ENCODE assay signal across 14 cellular contexts in the genomic region with DNA sequence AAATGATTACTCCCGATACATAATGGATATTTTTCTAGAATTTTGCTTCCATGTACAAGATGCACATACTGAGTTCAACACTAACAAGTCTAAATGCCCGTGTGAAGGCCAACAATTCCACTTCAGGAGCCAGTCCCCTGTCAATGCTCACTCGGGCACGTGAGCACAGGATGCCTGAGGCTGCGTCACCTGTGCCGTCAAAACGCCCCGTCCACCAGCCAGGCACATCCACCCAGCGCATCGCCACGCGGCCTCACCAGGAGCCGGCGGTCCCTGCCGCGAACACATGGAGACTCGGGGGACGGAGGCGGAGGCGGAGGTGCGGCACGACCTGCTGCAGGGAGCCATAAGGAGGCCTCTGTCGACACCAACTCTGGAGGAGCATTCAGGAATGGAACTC. TPM values are rescaled to one million over a fixed set of nuclear protein-coding genes. Genes with fewer than 3 reads are reported as not detected.
A peak's percentile ranks its signal among the peaks of the same experiment; 100 is the strongest.
DNase-seq lines count a peak whose midpoint lies in the region; ATAC-seq and TF ChIP-seq lines count a peak whose summit lies in the region.
"Had no signal": no experiment of that assay in that cellular context is flagged by ENCODE, and none has a peak within 500 bp of the region (broad histone marks: within the 10 kb centered on the region; RNA-seq: fewer than 3 reads in every experiment).

No MANE protein-coding gene starts in this region.

- no peak overlapping the region for H3K23ac ChIP-seq in IMR-90 (ENCODE audit: low read depth, low read length)

- H3K79me1 ChIP-seq in IMR-90 (ENCODE audit: low read depth in 1 of 2, low read length in 2 of 2) = peaks cover 6 to 82% of the 10 kb centered on the region in 2 experiments

- H3K9me3 ChIP-seq in IMR-90 (ENCODE audit: control insufficient read depth, insufficient read depth, low read length) (no peaks in the 10 kb centered on the region), lower lobe of right lung (no peaks in the 10 kb centered on the region), suprapubic skin (no peaks in the 10 kb centered on the region), Karpas-422 (ENCODE audit: low read length) (no peaks in the 10 kb centered on the region)

- H2BK20ac ChIP-seq in IMR-90 (ENCODE audit: low read depth, low read length) = no peak overlapping the region

- H3K79me2 ChIP-seq in Karpas-422 (ENCODE audit: low read length) = peaks cover 50% of the 10 kb centered on the region

- no peak for TF ChIP-seq RAD21 in IMR-90 (IDR thresholded peaks at IDR 0.05; ENCODE audit: low read length)

- H4K20me1 ChIP-seq in IMR-90 (ENCODE audit: insufficient read depth, low read length) (peaks cover 74% of the 10 kb centered on the region), Karpas-422 (ENCODE audit: insufficient read depth, low read depth, low read length) (no peaks in the 10 kb centered on the region)

- H4K5ac ChIP-seq in IMR-90 (ENCODE audit: low read depth, low read length) = no peak overlapping the region

- H2BK120ac ChIP-seq in IMR-90 (ENCODE audit: low read depth, low read length) = no peak overlapping the region

- no peaks in the 10 kb centered on the region for H3K27me3 ChIP-seq in IMR-90 (ENCODE audit: control insufficient read depth, insufficient read depth, low read length)
- H3K27me3 ChIP-seq in lower lobe of right lung (ENCODE audit: low read depth) = no peaks in the 10 kb centered on the region
- no peaks in the 10 kb centered on the region for H3K27me3 ChIP-seq in suprapubic skin
- H3K27me3 ChIP-seq in Karpas-422 (ENCODE audit: low read length) = no peaks in the 10 kb centered on the region

- H3K4me1 ChIP-seq in IMR-90 (ENCODE audit: control insufficient read depth, insufficient read depth, low read length) (peaks cover 8% of the 10 kb centered on the region), lower lobe of right lung (peaks cover 58% of the 10 kb centered on the region), suprapubic skin (peaks cover 66% of the 10 kb centered on the region), Karpas-422 (ENCODE audit: low read length) (no peaks in the 10 kb centered on the region)

- H3K14ac ChIP-seq in IMR-90 (replicated peaks; ENCODE audit: low read depth, low read length) = no peak overlapping the region

- no peak overlapping the region for H3K4ac ChIP-seq in IMR-90 (ENCODE audit: low read depth, low read length)

- H3K4me3 ChIP-seq in IMR-90 (ENCODE audit: insufficient read depth, low read depth, low read length) = no peak overlapping the region
- no peak overlapping the region for H3K4me3 ChIP-seq in lower lobe of right lung
- no peak overlapping the region for H3K4me3 ChIP-seq in suprapubic skin
- no peak overlapping the region for H3K4me3 ChIP-seq in Karpas-422 (ENCODE audit: low read length)

- CTCF ChIA-PET in IMR-90 (lab: Yijun Ruan, JAX) = interaction anchor here (0.6 kb wide), 1 partner anchor 10 kb away, joined by 3 read pairs; a partner anchor contains a TSS

- peaks cover 5% of the 10 kb centered on the region for H3K9me1 ChIP-seq in IMR-90 (ENCODE audit: insufficient read depth, low read length)

- TF ChIP-seq EP300 in suprapubic skin (IDR thresholded peaks at IDR 0.05) = no peak

- POLR2A ChIA-PET in IMR-90 (lab: Charles Lee; ENCODE audit: unreplicated experiment) = no interaction called here

- ATAC-seq in IMR-90 (ENCODE audit: low read depth) (no peak), lower lobe of right lung (no peak), HG02759 (IDR thresholded peaks at IDR 0.05; ENCODE audit: unreplicated experiment) (no peak), GM21526 (IDR thresholded peaks at IDR 0.05; ENCODE audit: low FRiP score, unreplicated experiment) (no peak)

- TF ChIP-seq POLR2A in IMR-90 (IDR thresholded peaks at IDR 0.05; ENCODE audit: low read depth, low read length) (no peak), suprapubic skin (IDR thresholded peaks at IDR 0.05) (no peak)

- peaks cover 16% of the 10 kb centered on the region for H3K36me3 ChIP-seq in IMR-90 (ENCODE audit: control insufficient read depth, insufficient read depth, low read length)
- H3K36me3 ChIP-seq in lower lobe of right lung = peaks cover 25% of the 10 kb centered on the region
- H3K36me3 ChIP-seq in suprapubic skin = peaks cover 31% of the 10 kb centered on the region
- H3K36me3 ChIP-seq in Karpas-422 (ENCODE audit: insufficient read depth, low read length) = no peaks in the 10 kb centered on the region

- H3K18ac ChIP-seq in IMR-90 (ENCODE audit: low read depth, low read length) = no peak overlapping the region

- DNase-seq in IMR-90 = no peak
- DNase-seq in caudate nucleus (lab: John Stamatoyannopoulos, UW) = peak in 1 of 61 donors; percentile 34
- DNase-seq in lower lobe of right lung = peak; percentile 45
- peak; percentile 59 to 79 for DNase-seq in suprapubic skin (ENCODE audit: low spot score in 2 of 2)
- DNase-seq in NCI-H748 treated with DMSO at 0.1 percent for 48 hours (lab: John Stamatoyannopoulos, UW) = no peak
- DNase-seq in Karpas-422 = no peak
- DNase-seq: activated T-cell treated with anti-CD3 and anti-CD28 coated beads, Interleukin-2, amount 50 U/mL, for 48 hours; COR-L47; NCI-H446 treated with DMSO at 0.1 percent for 48 hours; SIG-M5; stimulated activated CD4-positive, alpha-beta T cell treated with anti-CD3 and anti-CD28 coated beads, Interleukin-4, amount 100 ng/mL, for 1 hour; stimulated activated naive CD4-positive, alpha-beta T cell had no signal

- H2AK9ac ChIP-seq in IMR-90 (replicated peaks; ENCODE audit: low read depth, low read length, poor library complexity) = peak overlapping the region; percentile 39

- no TSS peak for BruUV-seq in IMR-90 (replicated peaks; lab: Mats Ljungman, UMichigan)

- intact Hi-C loops in IMR-90 (cut with micrococcal nuclease) (no loop called here), lower lobe of right lung (cut with DNase I) (no loop called here)

- H2BK5ac ChIP-seq in IMR-90 (ENCODE audit: low read depth, low read length, poor library complexity, severe bottlenecking) = no peak overlapping the region

- no peak overlapping the region for H4K91ac ChIP-seq in IMR-90 (ENCODE audit: insufficient read depth, low read depth, low read length)

- H2BK15ac ChIP-seq in IMR-90 (ENCODE audit: low read depth, low read length) = no peak overlapping the region

- dilution Hi-C loops in IMR-90 (cut with HindIII; ENCODE audit: low sequenced_read_pairs, unreplicated experiment) = no loop called here

- no peak overlapping the region for H2AFZ ChIP-seq in IMR-90 (replicated peaks; ENCODE audit: low read length, poor library complexity)
- no peak overlapping the region for H2AFZ ChIP-seq in Karpas-422 (ENCODE audit: low read length)

- no peak overlapping the region for H2AK5ac ChIP-seq in IMR-90 (ENCODE audit: low read depth, low read length)

- TF ChIP-seq CTCF in IMR-90 (conservative IDR thresholded peaks at IDR 0.05; ENCODE audit: low read depth, low read length) (no peak), lower lobe of right lung (IDR thresholded peaks at IDR 0.05) (no peak), suprapubic skin (IDR thresholded peaks at IDR 0.05) (no peak)

- no peaks in the 10 kb centered on the region for H3K9me2 ChIP-seq in Karpas-422 (replicated peaks; ENCODE audit: insufficient read depth, low read length)

- H3K27ac ChIP-seq in IMR-90 (ENCODE audit: insufficient read depth, low read length) (no peak overlapping the region), caudate nucleus (ENCODE audit: low read depth, low read length) (peak overlapping the region; percentile 76), lower lobe of right lung (peak overlapping the region; percentile 54), suprapubic skin (no peak overlapping the region), Karpas-422 (ENCODE audit: low read length) (no peak overlapping the region)

- no peak overlapping the region for H3K56ac ChIP-seq in IMR-90 (ENCODE audit: extremely low read depth, insufficient read depth, low read length)

- WGBS in IMR-90 (ENCODE audit: extremely low coverage in 2 of 2, insufficient read length in 1 of 2), 2 experiments = 93% methylated on average over 3 of the region's 23 CpGs; no CpG with 5 or more reads in 1 of the 2 experiments
- 82% methylated on average over 23 of the region's 23 CpGs for WGBS in suprapubic skin

- in situ Hi-C loops in IMR-90 (cut with MboI; ENCODE audit: low sequenced_read_pairs) = no loop called here

- no peak overlapping the region for H3K9ac ChIP-seq in IMR-90 (ENCODE audit: low read depth, low read length)
- no peak overlapping the region for H3K9ac ChIP-seq in Karpas-422 (ENCODE audit: low read length)

- H4K8ac ChIP-seq in IMR-90 (ENCODE audit: low read depth in 2 of 2, low read length in 2 of 2) = no peak overlapping the region

- no peak overlapping the region for H3K4me2 ChIP-seq in IMR-90 (ENCODE audit: low read depth, low read length)
- no peak overlapping the region for H3K4me2 ChIP-seq in Karpas-422 (ENCODE audit: low read depth, low read length, poor library complexity, severe bottlenecking)

TF ChIP-seq in IMR-90, 13 proteins besides CTCF, POLR2A, EP300 and RAD21 (continues in another document):
- TF ChIP-seq, protein P1, sequence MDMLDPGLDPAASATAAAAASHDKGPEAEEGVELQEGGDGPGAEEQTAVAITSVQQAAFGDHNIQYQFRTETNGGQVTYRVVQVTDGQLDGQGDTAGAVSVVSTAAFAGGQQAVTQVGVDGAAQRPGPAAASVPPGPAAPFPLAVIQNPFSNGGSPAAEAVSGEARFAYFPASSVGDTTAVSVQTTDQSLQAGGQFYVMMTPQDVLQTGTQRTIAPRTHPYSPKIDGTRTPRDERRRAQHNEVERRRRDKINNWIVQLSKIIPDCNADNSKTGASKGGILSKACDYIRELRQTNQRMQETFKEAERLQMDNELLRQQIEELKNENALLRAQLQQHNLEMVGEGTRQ (IDR thresholded peaks at IDR 0.05; ENCODE audit: low read depth, low read length) = no peak
- TF ChIP-seq BHLHE40 (IDR thresholded peaks at IDR 0.05; ENCODE audit: low read depth, low read length) = no peak
- TF ChIP-seq SMC3 (IDR thresholded peaks at IDR 0.05; ENCODE audit: low read depth, low read length) = no peak
- TF ChIP-seq FOS (IDR thresholded peaks at IDR 0.05; ENCODE audit: low read depth, low read length) = no peak
- TF ChIP-seq CEBPB (IDR thresholded peaks at IDR 0.05; ENCODE audit: low read depth, low read length) = no peak
- TF ChIP-seq MAFK (IDR thresholded peaks at IDR 0.05; ENCODE audit: low read depth, low read length) = no peak
- TF ChIP-seq CHD1 (IDR thresholded peaks at IDR 0.05; ENCODE audit: low read depth, low read length) = no peak

RNA-seq across cellular contexts. Expression of a gene that starts 9.8 kb away (rescaled TPM):
- total RNA-seq in IMR-90 (2012; rRNA removed) = 18.9 and 19.7 TPM in 2 replicates
- 42.9 and 44.7 TPM in 2 replicates for polyA plus RNA-seq in IMR-90 (2012; rRNA removed)
- polyA plus RNA-seq in IMR-90 (2012; cell fraction: cytosol; rRNA removed) = 45.2 and 62.0 TPM in 2 replicates
- 24.1 and 56.7 TPM in 2 replicates for polyA plus RNA-seq in IMR-90 (2012; cell fraction: nucleus; rRNA removed; ENCODE audit: low replicate concordance)
- 68.4 TPM for total RNA-seq in lower lobe of right lung
- total RNA-seq in suprapubic skin = 100 to 1,000 TPM in 2 of 4 donors, 10 to 100 TPM in 2; 96.6 to 105 (median 100) TPM
- total RNA-seq in Karpas-422 (2014; rRNA removed; shearing (Covaris generic); ENCODE audit: low replicate concordance) = 6.5 and 20.9 TPM in 2 replicates

Comparison
In these comparisons a context has a peak if more than half of its experiments do, and no peak if none do; other contexts are left out.
1. DNase-seq: peak in lower lobe of right lung (single experiment) and suprapubic skin (2 of 2); none in IMR-90 (single experiment), NCI-H748 treated with DMSO at 0.1 percent for 48 hours (single experiment) and Karpas-422 (single experiment).
2. H3K27ac ChIP-seq: peak in caudate nucleus (single experiment) and lower lobe of right lung (single experiment); none in IMR-90 (single experiment), suprapubic skin (single experiment) and Karpas-422 (single experiment).